ENCODE assay signal across 8 cellular contexts in the genomic region with DNA sequence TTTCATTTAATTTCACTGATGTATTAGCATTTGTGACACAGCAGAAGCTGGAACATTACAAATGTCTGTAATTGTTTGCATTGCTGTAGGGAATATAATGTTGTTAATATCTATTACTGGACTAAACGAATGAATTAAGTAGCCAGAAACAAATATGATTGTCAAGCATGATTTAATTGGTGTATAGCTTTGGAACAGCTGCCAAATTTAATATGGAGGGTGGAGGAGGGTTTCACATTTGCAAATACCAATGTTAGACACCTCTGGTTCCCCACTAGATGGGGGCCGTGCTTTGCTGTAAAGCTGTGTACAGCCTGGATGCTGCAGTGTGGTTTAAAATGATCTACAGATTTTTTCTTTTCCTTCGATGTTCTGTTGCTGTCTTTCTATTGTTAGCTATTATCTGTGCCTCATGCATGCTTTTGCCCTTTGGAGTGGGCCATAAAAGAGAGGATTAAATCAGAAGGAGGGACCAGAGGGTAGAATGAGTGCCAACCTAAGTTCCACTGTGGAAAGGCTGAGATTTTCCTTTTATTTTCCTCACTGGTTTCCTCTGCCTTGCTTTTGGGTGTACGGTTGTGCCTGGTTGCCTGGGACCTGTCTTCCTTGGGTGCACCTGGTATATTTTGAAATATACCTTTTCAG. TPM values are rescaled to one million over a fixed set of nuclear protein-coding genes. Genes with fewer than 3 reads are reported as not detected.
DNase-seq lines count a peak whose midpoint lies in the region; ATAC-seq lines count a peak whose summit lies in the region.

No MANE protein-coding gene starts in this region.

- DNase-seq in DMS 273 (lab: John Stamatoyannopoulos, UW; ENCODE audit: unreplicated experiment) = peak; percentile 92
- DNase-seq in NCI-H1092 treated with DMSO at 0.1 percent for 48 hours (lab: John Stamatoyannopoulos, UW) = peak; percentile 93
- no peak for DNase-seq in SK-N-MC (ENCODE audit: low read depth, low spot score)
- DNase-seq in left lobe of liver (ENCODE audit: low spot score) = no peak
- DNase-seq in effector memory CD4-positive, alpha-beta T cell = no peak
- DNase-seq in GF-D8 (lab: John Stamatoyannopoulos, UW) = no peak
- DNase-seq in activated CD4-positive, alpha-beta T cell treated with anti-CD3 and anti-CD28 coated beads, Interleukin-2, amount 50 U/mL, for 1 hour = no peak
- DNase-seq in AG08395 (ENCODE audit: low spot score) = no peak

- H3K27me3 ChIP-seq in effector memory CD4-positive, alpha-beta T cell (replicated peaks; ENCODE audit: control insufficient read depth, insufficient read depth, low read length, poor library complexity, severe bottlenecking) = no peaks in the 10 kb centered on the region

- H3K4me1 ChIP-seq in effector memory CD4-positive, alpha-beta T cell (ENCODE audit: control insufficient read depth, insufficient read depth, low read length, poor library complexity, severe bottlenecking) = no peaks in the 10 kb centered on the region

- no peak overlapping the region for H3K27ac ChIP-seq in SK-N-MC
- no peak overlapping the region for H3K27ac ChIP-seq in effector memory CD4-positive, alpha-beta T cell (ENCODE audit: insufficient read depth, low read length, poor library complexity, severe bottlenecking)

- no peaks in the 10 kb centered on the region for H3K36me3 ChIP-seq in SK-N-MC (ENCODE audit: insufficient read depth, low read length)
- H3K36me3 ChIP-seq in effector memory CD4-positive, alpha-beta T cell (ENCODE audit: control insufficient read depth, insufficient read depth, low read length) = no peaks in the 10 kb centered on the region

- peak; percentile 83 for ATAC-seq in left lobe of liver

- 0 out of 2 replicates have a peak overlapping the region, but pooled peaks have one; percentile 27 for H3K4me3 ChIP-seq in SK-N-MC
- H3K4me3 ChIP-seq in effector memory CD4-positive, alpha-beta T cell (ENCODE audit: insufficient read depth, low read depth, low read length, poor library complexity, severe bottlenecking) = no peak overlapping the region

- H3K9me3 ChIP-seq in SK-N-MC (ENCODE audit: low read depth, low read length) = no peaks in the 10 kb centered on the region
- H3K9me3 ChIP-seq in effector memory CD4-positive, alpha-beta T cell (ENCODE audit: control insufficient read depth, low read length) = no peaks in the 10 kb centered on the region

- no peak overlapping the region for H3K9ac ChIP-seq in SK-N-MC (ENCODE audit: insufficient read length)

RNA-seq across cellular contexts. Expression of gene DNAJB9, which starts 23.1 kb away (rescaled TPM):
- total RNA-seq in left lobe of liver = 48.4 TPM

RNA-seq across cellular contexts. Expression of gene THAP5, which starts 23.2 kb away (rescaled TPM):
- 15.8 TPM for total RNA-seq in left lobe of liver

Comparison
In these comparisons a context has a peak if more than half of its experiments do, and no peak if none do; other contexts are left out.
1. DNase-seq: peak in DMS 273 (single experiment) and NCI-H1092 treated with DMSO at 0.1 percent for 48 hours (single experiment); none in SK-N-MC (single experiment), left lobe of liver (single experiment), effector memory CD4-positive, alpha-beta T cell (0 of 3), GF-D8 (single experiment), activated CD4-positive, alpha-beta T cell treated with anti-CD3 and anti-CD28 coated beads, Interleukin-2, amount 50 U/mL, for 1 hour (single experiment) and AG08395 (single experiment).